ENCODE assay signal across 18 cellular contexts in genomic region chr15:85453144-85453872, GRCh38.
DNase-seq lines count a peak whose midpoint lies in the region; ATAC-seq and TF ChIP-seq lines count a peak whose summit lies in the region.
"Had no signal": no experiment of that assay in that cellular context is flagged by ENCODE, and none has a peak within 500 bp of the region (broad histone marks: within the 10 kb centered on the region; RNA-seq: fewer than 3 reads in every experiment).

No MANE protein-coding gene starts in this region.

- no peak overlapping the region for H3K4me3 ChIP-seq in SU-DHL-6 (ENCODE audit: insufficient read depth, low read length, poor library complexity, severe bottlenecking)
- H3K4me3 ChIP-seq: esophagus squamous epithelium, lung, stomach had no signal

- POLR2A ChIA-PET in activated CD4-positive, alpha-beta T cell treated with anti-CD3 and anti-CD28 coated beads for 36 hours (lab: Charles Lee) = no interaction called here
- POLR2A ChIA-PET in CD4-positive, alpha-beta T cell (lab: Charles Lee) = interaction anchor here (1.5 kb wide), 1 partner anchor 129 kb away, joined by 3 read pairs; no protein-coding TSS in a partner anchor

- H3K36me3 Mint-ChIP-seq in activated CD4-positive, alpha-beta T cell treated with anti-CD3 and anti-CD28 coated beads for 36 hours (ENCODE audit: low read depth) = peaks cover 19% of the 10 kb centered on the region
- H3K36me3 Mint-ChIP-seq in progenitor cell of endocrine pancreas (ENCODE audit: insufficient read depth) = peaks cover 29% of the 10 kb centered on the region
- peaks cover 39% of the 10 kb centered on the region for H3K36me3 Mint-ChIP-seq in CD4-positive, alpha-beta T cell (ENCODE audit: low read depth)

- peaks cover 56% of the 10 kb centered on the region for H3K4me1 Mint-ChIP-seq in activated CD4-positive, alpha-beta T cell treated with anti-CD3 and anti-CD28 coated beads for 36 hours
- H3K4me1 Mint-ChIP-seq in progenitor cell of endocrine pancreas (ENCODE audit: low read depth) = peaks cover 18% of the 10 kb centered on the region
- peaks cover 78% of the 10 kb centered on the region for H3K4me1 Mint-ChIP-seq in CD4-positive, alpha-beta T cell (ENCODE audit: low read depth)

- no peaks in the 10 kb centered on the region for H3K27me3 ChIP-seq in SU-DHL-6 (ENCODE audit: low read length)
- H3K27me3 ChIP-seq in CD4-positive, alpha-beta T cell (ENCODE audit: control insufficient read depth, insufficient read depth, low read length) = no peaks in the 10 kb centered on the region
- H3K27me3 ChIP-seq: esophagus squamous epithelium, stomach had no signal

- peaks cover 72% of the 10 kb centered on the region for H3F3A ChIP-seq in SU-DHL-6 (ENCODE audit: insufficient read depth)

- H3K9me3 ChIP-seq in SU-DHL-6 (ENCODE audit: insufficient read depth, low read length) = peaks cover 6% of the 10 kb centered on the region; the same call in 1 of the 2 replicates
- peaks cover 19% of the 10 kb centered on the region for H3K9me3 ChIP-seq in CD4-positive, alpha-beta T cell (ENCODE audit: control insufficient read depth, low read length)

- no peaks in the 10 kb centered on the region for H3K27me3 Mint-ChIP-seq in activated CD4-positive, alpha-beta T cell treated with anti-CD3 and anti-CD28 coated beads for 36 hours
- H3K27me3 Mint-ChIP-seq in progenitor cell of endocrine pancreas = no peaks in the 10 kb centered on the region
- no peaks in the 10 kb centered on the region for H3K27me3 Mint-ChIP-seq in CD4-positive, alpha-beta T cell
- H3K27me3 Mint-ChIP-seq: CD4-positive, alpha-beta memory T cell had no signal

- 0 out of 2 replicates have a peak, but pooled peaks cover 3% of the 10 kb centered on the region for H4K20me1 ChIP-seq in SU-DHL-6 (ENCODE audit: low read depth, low read length)

- no peak for ATAC-seq in activated CD4-positive, alpha-beta T cell treated with anti-CD3 and anti-CD28 coated beads for 36 hours
- peak; percentile 13 for ATAC-seq in Right ventricle myocardium superior (ENCODE audit: poor library complexity)
- no peak for ATAC-seq in CD4-positive, alpha-beta T cell (ENCODE audit: poor library complexity)
- ATAC-seq: SK-N-SH treated with all-trans-retinoic acid at 6 μM for 48 hours had no signal

- H2AFZ ChIP-seq in SU-DHL-6 (ENCODE audit: low read depth, low read length, severe bottlenecking) = no peak overlapping the region

- intact Hi-C loops in activated CD4-positive, alpha-beta T cell treated with anti-CD3 and anti-CD28 coated beads for 36 hours (cut with DNase I, micrococcal nuclease) = no loop called here
- intact Hi-C loops in Right ventricle myocardium superior (cut with DNase I) = no loop called here
- intact Hi-C loops in CD4-positive, alpha-beta T cell (cut with DNase I, micrococcal nuclease) = no loop called here

- peak; percentile 13 for DNase-seq in activated CD4-positive, alpha-beta T cell treated with anti-CD3 and anti-CD28 coated beads for 36 hours
- no peak for DNase-seq in activated CD4-positive, alpha-beta T cell treated with anti-CD3 and anti-CD28 coated beads for 1 hour
- DNase-seq in Right ventricle myocardium superior = no peak
- no peak for DNase-seq in progenitor cell of endocrine pancreas (ENCODE audit: low spot score, unreplicated experiment)
- no peak for DNase-seq in NCI-H2029 (lab: John Stamatoyannopoulos, UW)
- no peak for DNase-seq in CD4-positive, alpha-beta T cell
- no peak for DNase-seq in NCI-H1436 treated with DMSO at 0.1 percent for 48 hours (lab: John Stamatoyannopoulos, UW)
- DNase-seq: 8988T; activated CD8-positive, alpha-beta memory T cell treated with anti-CD3 and anti-CD28 coated beads, Interleukin-2, amount 50 U/mL, for 48 hours; amygdala; CD4-positive, alpha-beta memory T cell; cortex of kidney; esophagus squamous epithelium; HCEC 1CT; stomach had no signal

- CTCF ChIA-PET in activated CD4-positive, alpha-beta T cell treated with anti-CD3 and anti-CD28 coated beads for 36 hours (lab: Charles Lee) = interaction anchor here (1.5 kb wide), 1 partner anchor 123 kb away, joined by 4 read pairs; no protein-coding TSS in a partner anchor
- CTCF ChIA-PET in CD4-positive, alpha-beta T cell (lab: Charles Lee) = no interaction called here

- peak overlapping the region; percentile 95 for H3K27ac ChIP-seq in SU-DHL-6 (ENCODE audit: low read depth, low read length)
- H3K27ac ChIP-seq in CD4-positive, alpha-beta T cell (ENCODE audit: low read depth, low read length) = no peak overlapping the region
- H3K27ac ChIP-seq: esophagus squamous epithelium had no signal

- H3K27ac Mint-ChIP-seq in activated CD4-positive, alpha-beta T cell treated with anti-CD3 and anti-CD28 coated beads for 36 hours = peak overlapping the region; percentile 7
- peak overlapping the region; percentile 57 for H3K27ac Mint-ChIP-seq in progenitor cell of endocrine pancreas
- no peak overlapping the region for H3K27ac Mint-ChIP-seq in CD4-positive, alpha-beta T cell

- H3K36me3 ChIP-seq in SU-DHL-6 (ENCODE audit: low read length) = peaks cover 8% of the 10 kb centered on the region; the same call in 1 of the 2 replicates
- H3K36me3 ChIP-seq: esophagus squamous epithelium, stomach had no signal

- TF ChIP-seq CTCF in SU-DHL-6 (IDR thresholded peaks at IDR 0.05; ENCODE audit: insufficient read depth, low read length, poor library complexity, severe bottlenecking) (no peak), progenitor cell of endocrine pancreas (IDR thresholded peaks at IDR 0.05; ENCODE audit: unreplicated experiment) (no peak)
- no peak for TF ChIP-seq CTCF in CD4-positive, alpha-beta T cell (IDR thresholded peaks at IDR 0.05)

- no peak overlapping the region for H3K4me3 Mint-ChIP-seq in activated CD4-positive, alpha-beta T cell treated with anti-CD3 and anti-CD28 coated beads for 36 hours
- no peak overlapping the region for H3K4me3 Mint-ChIP-seq in progenitor cell of endocrine pancreas (ENCODE audit: low read depth)
- H3K4me3 Mint-ChIP-seq in CD4-positive, alpha-beta T cell = no peak overlapping the region

- H3K79me2 ChIP-seq in SU-DHL-6 (ENCODE audit: insufficient read depth, low read length) = peaks cover 96% of the 10 kb centered on the region

- peak overlapping the region; percentile 64 for H3K4me2 ChIP-seq in SU-DHL-6 (ENCODE audit: low read depth, low read length, poor library complexity, severe bottlenecking)

- H3K9me3 Mint-ChIP-seq in activated CD4-positive, alpha-beta T cell treated with anti-CD3 and anti-CD28 coated beads for 36 hours (ENCODE audit: low read depth) = peaks cover 24% of the 10 kb centered on the region
- peaks cover 35% of the 10 kb centered on the region for H3K9me3 Mint-ChIP-seq in progenitor cell of endocrine pancreas (ENCODE audit: low read depth)
- H3K9me3 Mint-ChIP-seq in CD4-positive, alpha-beta T cell = peaks cover 6% of the 10 kb centered on the region

- H3K9ac ChIP-seq in SU-DHL-6 (ENCODE audit: low read length) = peak overlapping the region; percentile 47

- H3K9me2 ChIP-seq in SU-DHL-6 (replicated peaks; ENCODE audit: insufficient read depth, low read length) = no peaks in the 10 kb centered on the region
